In the genomic region with DNA sequence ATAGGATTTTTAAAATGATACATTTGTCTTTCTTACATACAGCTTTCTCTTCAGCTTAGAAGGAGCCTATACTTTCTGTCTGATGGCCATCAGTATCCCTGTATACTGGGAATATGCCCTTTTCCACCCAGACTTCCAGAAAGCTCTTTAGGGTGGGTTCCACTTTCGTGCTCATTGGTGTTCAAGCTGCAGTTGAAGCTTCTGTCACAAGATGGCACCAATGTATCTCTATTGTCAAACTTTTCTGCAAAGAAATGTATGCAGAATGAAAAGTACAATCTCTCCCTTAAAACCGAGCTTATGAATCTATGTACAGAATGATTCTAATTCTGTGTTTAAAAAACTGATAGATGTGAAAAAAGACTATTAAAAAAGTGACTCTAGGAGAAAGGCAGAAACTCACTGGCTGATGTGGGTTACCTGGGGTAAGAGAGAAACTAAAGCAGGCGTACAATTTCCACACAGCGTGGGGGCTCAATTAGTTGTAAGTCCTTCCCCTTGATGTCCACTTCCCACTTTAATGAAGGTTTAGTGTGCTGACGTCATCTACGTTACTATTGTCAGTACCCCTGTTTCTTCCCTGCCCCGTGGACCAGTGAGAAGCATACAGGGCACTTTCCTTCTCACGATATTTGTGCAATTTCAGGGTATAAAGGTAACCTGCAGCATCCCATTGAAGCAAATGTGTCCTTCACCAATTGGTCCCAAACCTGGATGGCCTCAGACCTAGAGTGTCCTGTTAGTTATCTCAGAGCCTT, we compare ENCODE assay signal across 8 cellular contexts. TPM values are rescaled to one million over a fixed set of nuclear protein-coding genes. Genes with fewer than 3 reads are reported as not detected.
DNase-seq lines count a peak whose midpoint lies in the region; ATAC-seq and TF ChIP-seq lines count a peak whose summit lies in the region.

No MANE protein-coding gene starts in this region.

- H3K36me3 Mint-ChIP-seq in activated naive CD4-positive, alpha-beta T cell treated with anti-CD3 and anti-CD28 coated beads for 36 hours (ENCODE audit: low read depth): no peaks in the 10 kb centered on the region
- H3K36me3 Mint-ChIP-seq in activated naive CD4-positive, alpha-beta T cell treated with anti-CD3 and anti-CD28 coated beads, Interleukin-2, amount 50 U/mL, for 72 hours: no peaks in the 10 kb centered on the region
- no peaks in the 10 kb centered on the region for H3K36me3 Mint-ChIP-seq in brain
- no peaks in the 10 kb centered on the region for H3K36me3 Mint-ChIP-seq in mesothelial cell of epicardium

- no peak overlapping the region for H3K4me3 Mint-ChIP-seq in activated naive CD4-positive, alpha-beta T cell treated with anti-CD3 and anti-CD28 coated beads for 36 hours
- H3K4me3 Mint-ChIP-seq in brain: no peak overlapping the region
- no peak overlapping the region for H3K4me3 Mint-ChIP-seq in mesothelial cell of epicardium

- H3K9me3 Mint-ChIP-seq in activated naive CD4-positive, alpha-beta T cell treated with anti-CD3 and anti-CD28 coated beads for 36 hours: peaks cover 2% of the 10 kb centered on the region
- H3K9me3 Mint-ChIP-seq in activated naive CD4-positive, alpha-beta T cell treated with anti-CD3 and anti-CD28 coated beads, Interleukin-2, amount 50 U/mL, for 72 hours: no peaks in the 10 kb centered on the region
- H3K9me3 Mint-ChIP-seq in brain (peaks cover 0 to 10% (median 2%) of the 10 kb centered on the region in 5 experiments), mesothelial cell of epicardium (peaks cover 54% of the 10 kb centered on the region)

- no peaks in the 10 kb centered on the region for H3K4me1 Mint-ChIP-seq in activated naive CD4-positive, alpha-beta T cell treated with anti-CD3 and anti-CD28 coated beads for 36 hours (ENCODE audit: low read depth)
- no peaks in the 10 kb centered on the region for H3K4me1 Mint-ChIP-seq in brain
- H3K4me1 Mint-ChIP-seq in mesothelial cell of epicardium: no peaks in the 10 kb centered on the region

- DNase-seq in activated naive CD4-positive, alpha-beta T cell treated with anti-CD3 and anti-CD28 coated beads for 36 hours: peak; percentile 25
- DNase-seq in activated naive CD4-positive, alpha-beta T cell treated with anti-CD3 and anti-CD28 coated beads, Interleukin-2, amount 50 U/mL, for 72 hours (ENCODE audit: low spot score in 2 of 2): no peak
- DNase-seq in NAMALWA (ENCODE audit: low spot score) (peak; percentile 27), mesothelial cell of epicardium (ENCODE audit: low spot score in 2 of 2, unreplicated experiment in 2 of 2) (no peak), T1000 (lab: John Stamatoyannopoulos, UW) (no peak)

- intact Hi-C loops in activated naive CD4-positive, alpha-beta T cell treated with anti-CD3 and anti-CD28 coated beads for 36 hours (cut with micrococcal nuclease): loop anchor here (5.0 kb wide), 1 partner anchor 651 kb away; no protein-coding TSS in a partner anchor

- no peak for ATAC-seq in activated naive CD4-positive, alpha-beta T cell treated with anti-CD3 and anti-CD28 coated beads, Interleukin-2, amount 50 U/mL, for 72 hours
- ATAC-seq in HG03280 (IDR thresholded peaks at IDR 0.05; ENCODE audit: unreplicated experiment) (no peak), HG02973 (IDR thresholded peaks at IDR 0.05; ENCODE audit: unreplicated experiment) (no peak)

- peak; percentile 54 to 64 for TF ChIP-seq CTCF in brain (conservative IDR thresholded peaks at IDR 0.05)
- peak; percentile 16 for TF ChIP-seq CTCF in mesothelial cell of epicardium (IDR thresholded peaks at IDR 0.05; ENCODE audit: unreplicated experiment)

- H3K27me3 Mint-ChIP-seq in activated naive CD4-positive, alpha-beta T cell treated with anti-CD3 and anti-CD28 coated beads for 36 hours (ENCODE audit: low read depth): peaks cover 4% of the 10 kb centered on the region
- peaks cover 3% of the 10 kb centered on the region for H3K27me3 Mint-ChIP-seq in brain
- no peaks in the 10 kb centered on the region for H3K27me3 Mint-ChIP-seq in mesothelial cell of epicardium (ENCODE audit: low read depth)

- H3K27ac Mint-ChIP-seq in activated naive CD4-positive, alpha-beta T cell treated with anti-CD3 and anti-CD28 coated beads for 36 hours: no peak overlapping the region
- no peak overlapping the region for H3K27ac Mint-ChIP-seq in activated naive CD4-positive, alpha-beta T cell treated with anti-CD3 and anti-CD28 coated beads, Interleukin-2, amount 50 U/mL, for 72 hours
- H3K27ac Mint-ChIP-seq in brain: no peak overlapping the region
- no peak overlapping the region for H3K27ac Mint-ChIP-seq in mesothelial cell of epicardium

- CTCF ChIA-PET in activated naive CD4-positive, alpha-beta T cell treated with anti-CD3 and anti-CD28 coated beads for 36 hours (lab: Charles Lee): interaction anchor here (0.6 to 1.1 kb wide), 6 partner anchors 18 to 883 kb away, joined by 3 to 7 read pairs (median 3); no protein-coding TSS in a partner anchor

RNA-seq across cellular contexts. Expression of a gene that starts 57.3 kb away (rescaled TPM):
- total RNA-seq in activated naive CD4-positive, alpha-beta T cell treated with anti-CD3 and anti-CD28 coated beads for 36 hours: under 1 TPM; 0.81 to 0.84 TPM
- not detected for total RNA-seq in activated naive CD4-positive, alpha-beta T cell treated with anti-CD3 and anti-CD28 coated beads, Interleukin-2, amount 50 U/mL, for 72 hours
- polyA plus RNA-seq in brain (ENCODE audit: insufficient read depth, low read depth, low replicate concordance): 163 TPM
- total RNA-seq in mesothelial cell of epicardium: 0.80 to 1.4 TPM (median 1.4 TPM) in 3 replicates

Comparison
In these comparisons a context has a peak if more than half of its experiments do, and no peak if none do; other contexts are left out.
1. DNase-seq: peak in activated naive CD4-positive, alpha-beta T cell treated with anti-CD3 and anti-CD28 coated beads for 36 hours (single experiment) and NAMALWA (single experiment); none in activated naive CD4-positive, alpha-beta T cell treated with anti-CD3 and anti-CD28 coated beads, Interleukin-2, amount 50 U/mL, for 72 hours (0 of 2), mesothelial cell of epicardium (0 of 2) and T1000 (single experiment).